Comparison of ENCODE assay signal across 7 cellular contexts in the genomic region with DNA sequence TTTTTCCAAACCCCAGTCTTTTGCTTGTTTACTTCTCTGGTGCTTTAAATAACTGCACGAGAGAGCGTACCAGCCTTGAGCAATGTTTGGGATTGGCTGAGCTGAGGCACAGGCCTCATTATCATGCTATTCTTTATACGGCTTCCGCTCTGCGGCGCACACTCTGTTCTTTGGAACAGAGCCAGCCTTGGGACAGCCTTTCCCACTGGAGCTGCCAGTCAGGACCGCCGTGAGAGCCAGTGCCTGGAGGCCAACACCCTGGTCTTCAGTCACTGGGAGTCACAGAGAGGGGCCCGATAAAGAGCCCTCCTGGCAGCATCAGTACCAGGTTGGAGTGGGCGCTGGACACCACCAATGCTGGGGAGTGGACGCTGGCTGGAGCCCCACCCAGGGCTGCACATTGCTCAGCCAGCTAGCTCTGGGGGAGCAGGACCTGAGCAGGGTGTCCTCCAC.
DNase-seq lines count a peak whose midpoint lies in the region; ATAC-seq and TF ChIP-seq lines count a peak whose summit lies in the region.

No MANE protein-coding gene starts in this region.

- H3K4me3 Mint-ChIP-seq in natural killer cell treated with Interleukin-12 subunit alpha and Interleukin-12 subunit beta and Interleukin-15 and Interleukin-18, amount 100 ng/mL, for 72 hours, result no peak overlapping the region

- intact Hi-C loops in right lobe of liver (cut with DNase I), result no loop called here
- intact Hi-C loops in thyroid gland (cut with DNase I), result no loop called here

- H3K27me3 ChIP-seq in right lobe of liver (no peaks in the 10 kb centered on the region), thyroid gland (no peaks in the 10 kb centered on the region)

- TF ChIP-seq POLR2A in right lobe of liver (IDR thresholded peaks at IDR 0.05) (no peak), thyroid gland (IDR thresholded peaks at IDR 0.05) (no peak)

- no peaks in the 10 kb centered on the region for H3K27me3 Mint-ChIP-seq in natural killer cell treated with Interleukin-12 subunit alpha and Interleukin-12 subunit beta and Interleukin-15 and Interleukin-18, amount 100 ng/mL, for 72 hours

- no peaks in the 10 kb centered on the region for H3K9me3 Mint-ChIP-seq in natural killer cell treated with Interleukin-12 subunit alpha and Interleukin-12 subunit beta and Interleukin-15 and Interleukin-18, amount 100 ng/mL, for 72 hours

- no peaks in the 10 kb centered on the region for H3K36me3 Mint-ChIP-seq in natural killer cell treated with Interleukin-12 subunit alpha and Interleukin-12 subunit beta and Interleukin-15 and Interleukin-18, amount 100 ng/mL, for 72 hours

- H3K27ac Mint-ChIP-seq in natural killer cell treated with Interleukin-12 subunit alpha and Interleukin-12 subunit beta and Interleukin-15 and Interleukin-18, amount 100 ng/mL, for 72 hours, result no peak overlapping the region

- peak; percentile 66 to 73 (median 69) for ATAC-seq in right lobe of liver
- ATAC-seq in natural killer cell treated with Interleukin-12 subunit alpha and Interleukin-12 subunit beta and Interleukin-15 and Interleukin-18, amount 100 ng/mL, for 72 hours, result no peak

- TF ChIP-seq CTCF in coronary artery (IDR thresholded peaks at IDR 0.05) (no peak), right lobe of liver (IDR thresholded peaks at IDR 0.05) (no peak), thyroid gland (IDR thresholded peaks at IDR 0.05) (no peak)

- H3K9me3 ChIP-seq in right lobe of liver (no peaks in the 10 kb centered on the region), thyroid gland (no peaks in the 10 kb centered on the region)

- 78% methylated on average over 7 of the region's 11 CpGs for WGBS in right lobe of liver (ENCODE audit: insufficient coverage, low coverage, low lambda C conversion rate, missing lambda C conversion rate)
- 58 to 61% methylated on average over 8 of the region's 11 CpGs for WGBS in thyroid gland, 2 donors

- peak; percentile 61 for DNase-seq in NCI-H510A (lab: John Stamatoyannopoulos, UW)
- DNase-seq in coronary artery (ENCODE audit: low spot score), result peak; percentile 97
- DNase-seq in right lobe of liver, result no peak
- peak; percentile 40 to 49 for DNase-seq in thyroid gland
- no peak for DNase-seq in islet precursor cell
- no peak for DNase-seq in RKO (ENCODE audit: low spot score)
- DNase-seq in natural killer cell treated with Interleukin-12 subunit alpha and Interleukin-12 subunit beta and Interleukin-15 and Interleukin-18, amount 100 ng/mL, for 72 hours (ENCODE audit: low spot score), result no peak

- H3K4me1 ChIP-seq in right lobe of liver (no peaks in the 10 kb centered on the region), thyroid gland (peaks cover 0 to 31% of the 10 kb centered on the region in 2 donors)

- H3K27ac ChIP-seq in coronary artery (peak overlapping the region; percentile 83 to 98), right lobe of liver (peak overlapping the region in 2 of 3 donors; percentile 13 to 44), thyroid gland (peak overlapping the region; percentile 82 to 89 (median 86))

- H3K36me3 ChIP-seq in right lobe of liver, result no peaks in the 10 kb centered on the region
- H3K36me3 ChIP-seq in thyroid gland, result peaks cover 7 to 17% of the 10 kb centered on the region in 2 donors

- peak overlapping the region; percentile 70 for H3K4me3 ChIP-seq in coronary artery
- H3K4me3 ChIP-seq in right lobe of liver, result no peak overlapping the region
- no peak overlapping the region for H3K4me3 ChIP-seq in thyroid gland (replicated peaks in 1 of 3)

- peaks cover 4 to 5% of the 10 kb centered on the region in 2 donors for H3K4me1 Mint-ChIP-seq in natural killer cell treated with Interleukin-12 subunit alpha and Interleukin-12 subunit beta and Interleukin-15 and Interleukin-18, amount 100 ng/mL, for 72 hours (ENCODE audit: low read depth in 2 of 2)

Comparison
In these comparisons a context has a peak if more than half of its experiments do, and no peak if none do; other contexts are left out.
1. DNase-seq: peak in NCI-H510A (single experiment), coronary artery (single experiment) and thyroid gland (2 of 2); none in right lobe of liver (0 of 3), islet precursor cell (single experiment), RKO (single experiment) and natural killer cell treated with Interleukin-12 subunit alpha and Interleukin-12 subunit beta and Interleukin-15 and Interleukin-18, amount 100 ng/mL, for 72 hours (single experiment).
2. H3K27ac ChIP-seq: peak in every context shown above with its lines; median percentile 90 in coronary artery; 86 in thyroid gland; 28 in right lobe of liver.
3. ATAC-seq: peak in right lobe of liver (4 of 4); none in natural killer cell treated with Interleukin-12 subunit alpha and Interleukin-12 subunit beta and Interleukin-15 and Interleukin-18, amount 100 ng/mL, for 72 hours (0 of 2).